ENCODE assay signal across 23 cellular contexts in the genomic region with DNA sequence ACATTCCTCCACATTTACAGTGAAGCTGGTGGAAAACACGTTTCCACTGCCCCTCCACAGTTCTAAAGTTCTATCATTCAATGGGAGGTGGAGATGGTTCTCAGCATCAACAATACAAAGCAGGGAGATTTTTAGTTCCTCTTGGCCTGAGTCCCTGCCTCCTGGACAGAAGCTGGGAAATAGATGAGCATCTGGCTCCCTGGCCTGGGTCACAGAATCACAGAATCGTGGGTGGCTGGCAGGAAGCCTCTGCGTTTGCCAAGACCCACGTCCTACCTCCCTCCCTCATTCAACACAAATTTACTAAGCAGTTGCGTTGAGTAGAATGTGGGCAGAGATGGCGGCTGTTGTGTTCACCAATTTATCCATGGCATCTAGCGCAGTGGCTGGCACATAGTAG. TPM values are rescaled to one million over a fixed set of nuclear protein-coding genes. Genes with fewer than 3 reads are reported as not detected.
DNase-seq lines count a peak whose midpoint lies in the region; ATAC-seq and TF ChIP-seq lines count a peak whose summit lies in the region.
"Had no signal": no experiment of that assay in that cellular context is flagged by ENCODE, and none has a peak within 500 bp of the region (broad histone marks: within the 10 kb centered on the region; RNA-seq: fewer than 3 reads in every experiment).

No MANE protein-coding gene starts in this region.

- no peaks in the 10 kb centered on the region for H3K36me3 Mint-ChIP-seq in activated naive CD4-positive, alpha-beta T cell treated with anti-CD3 and anti-CD28 coated beads for 36 hours (ENCODE audit: low read depth)
- H3K36me3 Mint-ChIP-seq in activated naive CD8-positive, alpha-beta T cell treated with anti-CD3 and anti-CD28 coated beads for 36 hours: no peaks in the 10 kb centered on the region
- H3K36me3 Mint-ChIP-seq: brain; CD8-positive, alpha-beta T cell; mesothelial cell of epicardium had no signal

- TF ChIP-seq POLR2A in prostate gland (IDR thresholded peaks at IDR 0.05) (no peak), adrenal gland (IDR thresholded peaks at IDR 0.05) (no peak)

- ATAC-seq in HG03439 (IDR thresholded peaks at IDR 0.05; ENCODE audit: unreplicated experiment): no peak
- no peak for ATAC-seq in psoas muscle
- ATAC-seq: left cardiac atrium had no signal

- H3K9me3 Mint-ChIP-seq in activated naive CD4-positive, alpha-beta T cell treated with anti-CD3 and anti-CD28 coated beads for 36 hours: no peaks in the 10 kb centered on the region
- H3K9me3 Mint-ChIP-seq in activated naive CD8-positive, alpha-beta T cell treated with anti-CD3 and anti-CD28 coated beads for 36 hours: no peaks in the 10 kb centered on the region
- H3K9me3 Mint-ChIP-seq: activated B cell treated with CpG ODN at 0.5 μM for 24 hours; CD8-positive, alpha-beta T cell; mesothelial cell of epicardium; nephron progenitor cell had no signal

- H3K27ac ChIP-seq in KMS-11 (no peak overlapping the region), prostate gland (no peak overlapping the region), psoas muscle (no peak overlapping the region), adrenal gland (no peak overlapping the region)
- H3K27ac ChIP-seq: coronary artery, tibial nerve had no signal

- H3K79me2 ChIP-seq in KMS-11 (ENCODE audit: insufficient read depth, low read depth): no peaks in the 10 kb centered on the region

- H3K9ac ChIP-seq in KMS-11: no peak overlapping the region

- peak overlapping the region; percentile 10; the same call in 1 of the 2 replicates for H2AFZ ChIP-seq in KMS-11 (ENCODE audit: low read depth)

- TF ChIP-seq CTCF in KMS-11 (conservative IDR thresholded peaks at IDR 0.05; ENCODE audit: low read depth, low read length) (no peak), prostate gland (IDR thresholded peaks at IDR 0.05) (no peak), psoas muscle (IDR thresholded peaks at IDR 0.05) (no peak), adrenal gland (IDR thresholded peaks at IDR 0.05) (no peak)

- H3K36me3 ChIP-seq in KMS-11 (ENCODE audit: insufficient read depth) (no peaks in the 10 kb centered on the region), prostate gland (no peaks in the 10 kb centered on the region), psoas muscle (ENCODE audit: insufficient read depth in 1 of 2, low read depth in 1 of 2) (no peaks in the 10 kb centered on the region), adrenal gland (replicated peaks in 1 of 2) (no peaks in the 10 kb centered on the region)
- H3K36me3 ChIP-seq: tibial nerve had no signal

- H3K4me1 ChIP-seq in KMS-11 (ENCODE audit: low read depth, poor library complexity, severe bottlenecking) (peaks cover 12% of the 10 kb centered on the region), prostate gland (replicated peaks) (no peaks in the 10 kb centered on the region), psoas muscle (no peaks in the 10 kb centered on the region), adrenal gland (replicated peaks in 1 of 2) (peaks cover 0 to 6% of the 10 kb centered on the region in 2 donors)

- H3K4me1 Mint-ChIP-seq in activated naive CD4-positive, alpha-beta T cell treated with anti-CD3 and anti-CD28 coated beads for 36 hours (ENCODE audit: low read depth): peaks cover 9% of the 10 kb centered on the region
- H3K4me1 Mint-ChIP-seq in activated naive CD8-positive, alpha-beta T cell treated with anti-CD3 and anti-CD28 coated beads for 36 hours: peaks cover 12% of the 10 kb centered on the region
- H3K4me1 Mint-ChIP-seq: mesothelial cell of epicardium, nephron progenitor cell had no signal

- H4K20me1 ChIP-seq in KMS-11 (ENCODE audit: insufficient read depth): no peaks in the 10 kb centered on the region

- CTCF ChIA-PET in activated naive CD4-positive, alpha-beta T cell treated with anti-CD3 and anti-CD28 coated beads for 36 hours (lab: Charles Lee): interaction anchor here (0.7 to 2.3 kb wide), 6 partner anchors 26 to 235 kb away, joined by 3 to 5 read pairs (median 3); partner anchors contain the start of gene ARHGEF37

- H3K27me3 Mint-ChIP-seq in activated naive CD4-positive, alpha-beta T cell treated with anti-CD3 and anti-CD28 coated beads for 36 hours (ENCODE audit: low read depth): peaks cover 1% of the 10 kb centered on the region
- H3K27me3 Mint-ChIP-seq in activated naive CD8-positive, alpha-beta T cell treated with anti-CD3 and anti-CD28 coated beads for 36 hours: no peaks in the 10 kb centered on the region

- intact Hi-C loops in activated naive CD4-positive, alpha-beta T cell treated with anti-CD3 and anti-CD28 coated beads for 36 hours (cut with micrococcal nuclease): no loop called here
- intact Hi-C loops in prostate gland (cut with DNase I) (loop anchor here (5.0 kb wide), 1 partner anchor 83 kb away; no protein-coding TSS in a partner anchor), psoas muscle (cut with DNase I) (loop anchor here (5.0 kb wide), 3 partner anchors 48 to 1782 kb away; no protein-coding TSS in a partner anchor), adrenal gland (cut with DNase I) (no loop called here)

- H3K27me3 ChIP-seq in KMS-11 (ENCODE audit: insufficient read depth, low read depth) (no peaks in the 10 kb centered on the region), prostate gland (replicated peaks; ENCODE audit: insufficient read depth) (no peaks in the 10 kb centered on the region), psoas muscle (ENCODE audit: insufficient read depth in 3 of 3, low read length in 2 of 3) (no peaks in the 10 kb centered on the region), adrenal gland (no peaks in the 10 kb centered on the region)
- H3K27me3 ChIP-seq: tibial nerve had no signal

- H3K4me3 Mint-ChIP-seq in activated naive CD4-positive, alpha-beta T cell treated with anti-CD3 and anti-CD28 coated beads for 36 hours: no peak overlapping the region
- no peak overlapping the region for H3K4me3 Mint-ChIP-seq in activated naive CD8-positive, alpha-beta T cell treated with anti-CD3 and anti-CD28 coated beads for 36 hours
- H3K4me3 Mint-ChIP-seq: activated B cell treated with CpG ODN at 0.5 μM for 24 hours; brain; CD8-positive, alpha-beta T cell; mesothelial cell of epicardium; nephron progenitor cell had no signal

- no peaks in the 10 kb centered on the region for H3K9me3 ChIP-seq in prostate gland
- no peaks in the 10 kb centered on the region for H3K9me3 ChIP-seq in psoas muscle
- H3K9me3 ChIP-seq in adrenal gland (replicated peaks in 1 of 3): no peaks in the 10 kb centered on the region
- H3K9me3 ChIP-seq: tibial nerve had no signal

- no peak for DNase-seq in activated naive CD4-positive, alpha-beta T cell treated with anti-CD3 and anti-CD28 coated beads for 36 hours
- DNase-seq in activated naive CD4-positive, alpha-beta T cell (lab: John Stamatoyannopoulos, UW): no peak
- no peak for DNase-seq in activated naive CD8-positive, alpha-beta T cell treated with anti-CD3 and anti-CD28 coated beads for 36 hours
- DNase-seq in prostate gland (ENCODE audit: low spot score) (peak; percentile 36), psoas muscle (no peak), adrenal gland (no peak)
- DNase-seq: activated B cell treated with CpG ODN at 0.5 μM for 24 hours; CD8-positive, alpha-beta T cell; DMS79; GOT3; left cardiac atrium; NCI-H187; NCI-H226; nephron progenitor cell; posterior cingulate gyrus; stimulated activated naive CD4-positive, alpha-beta T cell treated with Interleukin-2 at 50 U/mL for 16 hours; T-helper 9 cell had no signal

- H3K4me3 ChIP-seq in KMS-11 (IDR thresholded peaks at IDR 0.05; ENCODE audit: insufficient read depth, low read depth, low read length) (no peak overlapping the region), prostate gland (no peak overlapping the region), psoas muscle (no peak overlapping the region), adrenal gland (no peak overlapping the region)
- H3K4me3 ChIP-seq: coronary artery, tibial nerve had no signal

- peak overlapping the region; percentile 20 for H3K27ac Mint-ChIP-seq in activated naive CD4-positive, alpha-beta T cell treated with anti-CD3 and anti-CD28 coated beads for 36 hours
- H3K27ac Mint-ChIP-seq in activated naive CD8-positive, alpha-beta T cell treated with anti-CD3 and anti-CD28 coated beads for 36 hours: peak overlapping the region; percentile 65
- H3K27ac Mint-ChIP-seq: activated B cell treated with CpG ODN at 0.5 μM for 24 hours; brain; CD8-positive, alpha-beta T cell; mesothelial cell of epicardium; nephron progenitor cell had no signal

- peak overlapping the region; percentile 29 for H3K4me2 ChIP-seq in KMS-11

- WGBS in prostate gland: 33% methylated on average over 7 of the region's 7 CpGs
- WGBS in psoas muscle, 3 donors: 32 to 46% (median 38%) methylated on average over 7 of the region's 7 CpGs
- 48 to 64% (median 56%) methylated on average over 6 to 7 of the region's 7 CpGs for WGBS in adrenal gland, 4 donors

RNA-seq across cellular contexts. Expression of gene PPARGC1B, which starts 5.2 kb away (rescaled TPM):
- 1 to 10 TPM; 3.8 to 4.2 TPM for total RNA-seq in activated naive CD4-positive, alpha-beta T cell treated with anti-CD3 and anti-CD28 coated beads for 36 hours
- 10 to 100 TPM; 10.6 to 10.9 TPM for total RNA-seq in activated naive CD8-positive, alpha-beta T cell treated with anti-CD3 and anti-CD28 coated beads for 36 hours
- total RNA-seq in prostate gland (1 to 10 TPM; 4.2 to 5.8 TPM), psoas muscle (1 to 10 TPM; 4.6 to 9.5 (median 6.8) TPM), adrenal gland (1 to 10 TPM; 1.7 to 5.9 (median 2.8) TPM)
- polyA plus RNA-seq in psoas muscle (1 to 10 TPM in 2 of 3 donors, under 1 TPM in 1; 0.93 to 3.1 (median 2.1) TPM), adrenal gland (1 to 10 TPM in 2 of 3 donors, under 1 TPM in 1; 0.37 to 2.4 (median 1.1) TPM)

Comparison
In these comparisons a context has a peak if more than half of its experiments do, and no peak if none do; other contexts are left out.
1. intact Hi-C loops: an anchor here in prostate gland (5.0 kb wide) and psoas muscle (5.0 kb wide); none called in activated naive CD4-positive, alpha-beta T cell treated with anti-CD3 and anti-CD28 coated beads for 36 hours and adrenal gland.